In genomic region chr3:102038477-102039142, GRCh38 we compare ENCODE assay signal across 10 cellular contexts.
DNase-seq lines count a peak whose midpoint lies in the region; ATAC-seq and TF ChIP-seq lines count a peak whose summit lies in the region.
"Had no signal": no experiment of that assay in that cellular context is flagged by ENCODE, and none has a peak within 500 bp of the region (broad histone marks: within the 10 kb centered on the region; RNA-seq: fewer than 3 reads in every experiment).

No MANE protein-coding gene starts in this region.

- ATAC-seq in GM18517 (IDR thresholded peaks at IDR 0.05; ENCODE audit: unreplicated experiment): peak; percentile 84
- ATAC-seq in GM21619 (IDR thresholded peaks at IDR 0.05; ENCODE audit: unreplicated experiment): peak; percentile 88
- peak; percentile 86 for ATAC-seq in HG03442 (IDR thresholded peaks at IDR 0.05; ENCODE audit: unreplicated experiment)
- ATAC-seq in left lung: peak; percentile 18

- H3K4me3 ChIP-seq in left lung: no peak overlapping the region
- H3K4me3 ChIP-seq: smooth muscle cell, thoracic aorta had no signal

- intact Hi-C loops in left lung (cut with DNase I): no loop called here

- H3K9me3 ChIP-seq in left lung: peaks cover 0 to 2% of the 10 kb centered on the region in 2 donors

- no peaks in the 10 kb centered on the region for H3K4me1 ChIP-seq in left lung

- H3K27me3 ChIP-seq in left lung: no peaks in the 10 kb centered on the region

- H3K36me3 ChIP-seq in left lung: no peaks in the 10 kb centered on the region
- H3K36me3 ChIP-seq: thoracic aorta had no signal

- TF ChIP-seq CTCF in left lung (IDR thresholded peaks at IDR 0.05): no peak

- DNase-seq in left lung (no peak), RKO (ENCODE audit: low spot score) (no peak), cerebellum (ENCODE audit: low spot score) (no peak)
- DNase-seq in activated naive CD4-positive, alpha-beta T cell treated with Interleukin-2 at 50 U/mL for 16 hours: no peak
- no peak for DNase-seq in activated CD4-positive, alpha-beta T cell treated with anti-CD3 and anti-CD28 coated beads, Interleukin-2, amount 50 U/mL, for 48 hours

- H3K27ac ChIP-seq in left lung: no peak overlapping the region

Comparison
In these comparisons a context has a peak if more than half of its experiments do, and no peak if none do; other contexts are left out.
1. ATAC-seq: peak in every context shown above with its lines; median percentile 88 in GM21619; 86 in HG03442; 84 in GM18517; 18 in left lung.